In genomic region chr9:99807276-99807852, GRCh38 we compare ENCODE assay signal across 7 cellular contexts. TPM values are rescaled to one million over a fixed set of nuclear protein-coding genes. Genes with fewer than 3 reads are reported as not detected.
DNase-seq lines count a peak whose midpoint lies in the region; ATAC-seq, FAIRE-seq and TF ChIP-seq lines count a peak whose summit lies in the region.

No MANE protein-coding gene starts in this region.

- intact Hi-C loops in activated CD4-positive, alpha-beta T cell treated with anti-CD3 and anti-CD28 coated beads, Interleukin-2, amount 10 ng/mL, durations not matched to agents 24 days and 14 days (cut with micrococcal nuclease): loop anchor here (1.0 to 10.0 kb wide), 2 partner anchors 204 to 787 kb away; no protein-coding TSS in a partner anchor
- intact Hi-C loops in mucosa of descending colon (cut with DNase I, micrococcal nuclease): loop anchor here in 1 of 2 donors (10.0 kb wide), 1 partner anchor 197 kb away; no protein-coding TSS in a partner anchor
- intact Hi-C loops in testis (cut with DNase I; ENCODE audit: low total_unique reads): no loop called here

- ATAC-seq in HG02678 (IDR thresholded peaks at IDR 0.05; ENCODE audit: unreplicated experiment): peak; percentile 66
- peak; percentile 74 for ATAC-seq in mucosa of descending colon

- FAIRE-seq in endometrium (lab: Jason Lieb, UNC): peak; percentile 72

- H3K4me1 ChIP-seq in mucosa of descending colon (ENCODE audit: low read depth) (no peaks in the 10 kb centered on the region), testis (no peaks in the 10 kb centered on the region)

- no peak for TF ChIP-seq POLR2A in testis (IDR thresholded peaks at IDR 0.05)

- H3K36me3 ChIP-seq in GM06990 (ENCODE audit: control insufficient read depth, insufficient read depth, low read length) (no peaks in the 10 kb centered on the region), mucosa of descending colon (ENCODE audit: low read depth) (no peaks in the 10 kb centered on the region), testis (ENCODE audit: low read depth, missing control alignments) (no peaks in the 10 kb centered on the region)

- peaks cover 22% of the 10 kb centered on the region for H3K27me3 Mint-ChIP-seq in activated CD4-positive, alpha-beta T cell treated with anti-CD3 and anti-CD28 coated beads, Interleukin-2, amount 10 ng/mL, durations not matched to agents 24 days and 14 days

- DNase-seq in GM06990 (ENCODE audit: extremely low read depth, insufficient read length): peak; percentile 30
- DNase-seq in NCI-H2227 (lab: John Stamatoyannopoulos, UW; ENCODE audit: unreplicated experiment): peak; percentile 58
- peak; percentile 89 for DNase-seq in activated CD4-positive, alpha-beta T cell treated with anti-CD3 and anti-CD28 coated beads, Interleukin-2, amount 10 ng/mL, durations not matched to agents 24 days and 14 days
- DNase-seq in mucosa of descending colon: peak in 2 of 3 donors; percentile 47 to 80
- peak; percentile 82 for DNase-seq in testis

- peak; percentile 85 for TF ChIP-seq CTCF in GM06990 (IDR thresholded peaks at IDR 0.05; ENCODE audit: insufficient read depth, low read length, poor library complexity, severe bottlenecking)
- TF ChIP-seq CTCF in mucosa of descending colon (IDR thresholded peaks at IDR 0.05): peak; percentile 61
- peak; percentile 53 to 75 (median 62) for TF ChIP-seq CTCF in testis (IDR thresholded peaks at IDR 0.05)

- H3K27me3 ChIP-seq in GM06990 (replicated peaks; ENCODE audit: control insufficient read depth, insufficient read depth, low read length) (no peaks in the 10 kb centered on the region), testis (no peaks in the 10 kb centered on the region)

- H3K4me3 Mint-ChIP-seq in activated CD4-positive, alpha-beta T cell treated with anti-CD3 and anti-CD28 coated beads, Interleukin-2, amount 10 ng/mL, durations not matched to agents 24 days and 14 days: no peak overlapping the region

- no peak overlapping the region for H3K4me3 ChIP-seq in GM06990 (replicated peaks; ENCODE audit: low read depth, low read length)
- no peak overlapping the region for H3K4me3 ChIP-seq in mucosa of descending colon
- no peak overlapping the region for H3K4me3 ChIP-seq in testis

- peaks cover 23% of the 10 kb centered on the region for H3K4me1 Mint-ChIP-seq in activated CD4-positive, alpha-beta T cell treated with anti-CD3 and anti-CD28 coated beads, Interleukin-2, amount 10 ng/mL, durations not matched to agents 24 days and 14 days

- H3K27ac ChIP-seq in testis: no peak overlapping the region

- H3K27ac Mint-ChIP-seq in activated CD4-positive, alpha-beta T cell treated with anti-CD3 and anti-CD28 coated beads, Interleukin-2, amount 10 ng/mL, durations not matched to agents 24 days and 14 days: no peak overlapping the region

- no peaks in the 10 kb centered on the region for H3K9me3 Mint-ChIP-seq in activated CD4-positive, alpha-beta T cell treated with anti-CD3 and anti-CD28 coated beads, Interleukin-2, amount 10 ng/mL, durations not matched to agents 24 days and 14 days

- no peaks in the 10 kb centered on the region for H3K36me3 Mint-ChIP-seq in activated CD4-positive, alpha-beta T cell treated with anti-CD3 and anti-CD28 coated beads, Interleukin-2, amount 10 ng/mL, durations not matched to agents 24 days and 14 days (ENCODE audit: low read depth)

- 52 to 65% methylated on average over 4 of the region's 4 CpGs for WGBS in testis, 2 donors

- H3K9me3 ChIP-seq in mucosa of descending colon (no peaks in the 10 kb centered on the region), testis (no peaks in the 10 kb centered on the region)

RNA-seq across cellular contexts. Expression of gene NR4A3, which starts 14.3 kb away (rescaled TPM):
- 51.1 and 52.8 TPM in 2 replicates for total RNA-seq in activated CD4-positive, alpha-beta T cell treated with anti-CD3 and anti-CD28 coated beads, Interleukin-2, amount 10 ng/mL, durations not matched to agents 24 days and 14 days
- total RNA-seq in mucosa of descending colon: 10 to 100 TPM in 1 of 3 donors, under 1 TPM in 2; 0.51 to 25.0 (median 0.69) TPM
- total RNA-seq in testis: 1 to 10 TPM; 2.5 to 3.0 TPM
- polyA plus RNA-seq in testis (ENCODE audit: insufficient read depth, low read depth, low replicate concordance): 1.7 TPM

Comparison
In these comparisons a context has a peak if more than half of its experiments do, and no peak if none do; other contexts are left out.
1. DNase-seq: peak in every context shown above with its lines; median percentile 89 in activated CD4-positive, alpha-beta T cell treated with anti-CD3 and anti-CD28 coated beads, Interleukin-2, amount 10 ng/mL, durations not matched to agents 24 days and 14 days; 82 in testis; 64 in mucosa of descending colon; 58 in NCI-H2227; 30 in GM06990.